8 cellular contexts compared by ENCODE assay signal in the genomic region with DNA sequence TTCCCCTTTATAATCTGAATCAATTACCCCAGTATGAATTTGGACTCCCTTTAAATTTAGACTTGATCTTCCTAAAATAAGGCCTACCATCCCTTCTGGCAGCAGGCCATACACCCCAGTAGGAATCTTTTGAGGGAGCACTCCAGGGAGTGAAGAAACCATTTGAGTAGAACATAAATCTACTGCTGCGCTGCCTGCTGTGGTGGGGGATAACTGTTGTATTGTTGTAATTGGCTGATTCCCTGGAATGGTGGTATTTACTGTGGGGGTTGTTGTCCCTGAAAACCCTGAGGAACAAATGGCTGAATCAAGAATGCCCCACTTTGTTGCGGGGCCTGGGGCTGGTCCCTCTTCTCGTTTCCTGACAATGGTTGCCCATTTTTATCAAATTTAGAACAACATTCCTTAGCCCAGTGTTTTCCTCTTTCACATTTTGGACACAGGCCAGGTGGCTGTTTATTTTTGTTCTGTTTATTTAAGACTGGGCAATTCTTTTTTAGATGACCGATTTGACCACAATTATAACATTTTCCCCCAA. TPM values are rescaled to one million over a fixed set of nuclear protein-coding genes. Genes with fewer than 3 reads are reported as not detected.
"Had no signal": no experiment of that assay in that cellular context is flagged by ENCODE, and none has a peak within 500 bp of the region (broad histone marks: within the 10 kb centered on the region; RNA-seq: fewer than 3 reads in every experiment).

No MANE protein-coding gene starts in this region.

RNA-seq across cellular contexts. Expression of a gene that starts 39.0 kb away (rescaled TPM):
- total RNA-seq: MCF 10A had no signal

RNA-seq across cellular contexts. Expression of a gene that starts 58.6 kb away (rescaled TPM):
- total RNA-seq: activated CD4-positive, alpha-beta memory T cell treated with anti-CD3 and anti-CD28 coated beads for 36 hours; activated CD4-positive, alpha-beta T cell treated with anti-CD3 and anti-CD28 coated beads, Interleukin-2, amount 10 ng/mL, durations not matched to agents 7 days and 5 days; activated T-cell treated with anti-CD3 and anti-CD28 coated beads, Interleukin-2, amount 50 U/mL, for 4 hours; astrocyte; LHCN-M2; MCF 10A; Right ventricle myocardium superior; SJCRH30 had no signal
